8 cellular contexts compared by ENCODE assay signal in genomic region chr20:49657118-49657901, GRCh38. TPM values are rescaled to one million over a fixed set of nuclear protein-coding genes. Genes with fewer than 3 reads are reported as not detected.
DNase-seq lines count a peak whose midpoint lies in the region; ATAC-seq and TF ChIP-seq lines count a peak whose summit lies in the region.
"Had no signal": no experiment of that assay in that cellular context is flagged by ENCODE, and none has a peak within 500 bp of the region (broad histone marks: within the 10 kb centered on the region; RNA-seq: fewer than 3 reads in every experiment).

No MANE protein-coding gene starts in this region.

- no peaks in the 10 kb centered on the region for H3K9me3 ChIP-seq in HUES48 (ENCODE audit: control insufficient read depth, insufficient read depth, low read length)
- H3K9me3 ChIP-seq in body of pancreas: no peaks in the 10 kb centered on the region
- no peaks in the 10 kb centered on the region for H3K9me3 ChIP-seq in right lobe of liver
- no peaks in the 10 kb centered on the region for H3K9me3 ChIP-seq in subcutaneous abdominal adipose tissue (ENCODE audit: control insufficient read depth in 5 of 5, low read length in 5 of 5)

- H3K4me1 ChIP-seq in HUES48 (ENCODE audit: control insufficient read depth, insufficient read depth, low read length) (peaks cover 33% of the 10 kb centered on the region), body of pancreas (peaks cover 45% of the 10 kb centered on the region), right lobe of liver (peaks cover 0 to 59% (median 4%) of the 10 kb centered on the region in 4 donors), subcutaneous abdominal adipose tissue (ENCODE audit: control insufficient read depth in 5 of 5, insufficient read depth in 5 of 5, low read length in 5 of 5) (peaks cover 0 to 49% (median 30%) of the 10 kb centered on the region in 5 donors)

- no peaks in the 10 kb centered on the region for H3K27me3 ChIP-seq in HUES48 (ENCODE audit: control insufficient read depth, insufficient read depth, low read length)
- no peaks in the 10 kb centered on the region for H3K27me3 ChIP-seq in body of pancreas
- H3K27me3 ChIP-seq in right lobe of liver: no peaks in the 10 kb centered on the region
- no peaks in the 10 kb centered on the region for H3K27me3 ChIP-seq in subcutaneous abdominal adipose tissue (ENCODE audit: control insufficient read depth in 5 of 5, insufficient read depth in 4 of 5, low read length in 5 of 5)

- ATAC-seq in body of pancreas: peak; percentile 30
- ATAC-seq in right lobe of liver: peak; percentile 33 to 77 (median 58)
- ATAC-seq in HG03354 (IDR thresholded peaks at IDR 0.05; ENCODE audit: poor library complexity, severe bottlenecking, unreplicated experiment): no peak
- ATAC-seq: stimulated activated memory B cell treated with anti-CD40 and anti-IgM and Interleukin-4, amounts not matched to agents 10 μg/mL and 1 μg/mL and 100 μg/mL, for 72 hours had no signal

- peaks cover 42% of the 10 kb centered on the region for H3K36me3 ChIP-seq in HUES48 (ENCODE audit: control insufficient read depth, insufficient read depth, low read length)
- peaks cover 0 to 18% of the 10 kb centered on the region in 2 donors for H3K36me3 ChIP-seq in body of pancreas (replicated peaks in 1 of 2; ENCODE audit: insufficient read depth in 1 of 2, low read depth in 2 of 2)
- peaks cover 0 to 24% (median 14%) of the 10 kb centered on the region in 4 donors for H3K36me3 ChIP-seq in right lobe of liver
- peaks cover 16 to 31% (median 27%) of the 10 kb centered on the region in 5 donors for H3K36me3 ChIP-seq in subcutaneous abdominal adipose tissue (ENCODE audit: control insufficient read depth in 5 of 5, insufficient read depth in 5 of 5, low read length in 5 of 5)

- H3K9ac ChIP-seq in HUES48 (ENCODE audit: low read depth, low read length): no peak overlapping the region
- H3K9ac ChIP-seq in subcutaneous abdominal adipose tissue (ENCODE audit: low read length in 5 of 5): no peak overlapping the region

- DNase-seq in body of pancreas (peak in 1 of 4 donors; percentile 34), right lobe of liver (no peak), NCI-H1092 treated with DMSO at 0.1 percent for 48 hours (lab: John Stamatoyannopoulos, UW) (no peak), pons (ENCODE audit: low spot score) (no peak)

- 72 to 75% methylated on average over 8 of the region's 8 CpGs for whole genome bisulfite sequencing in body of pancreas, 2 donors
- 49% methylated on average over 8 of the region's 8 CpGs for WGBS in right lobe of liver (ENCODE audit: insufficient coverage, low coverage, low lambda C conversion rate, missing lambda C conversion rate)

- H3K4me3 ChIP-seq in HUES48 (ENCODE audit: low read depth, low read length) (no peak overlapping the region), body of pancreas (no peak overlapping the region), right lobe of liver (no peak overlapping the region), subcutaneous abdominal adipose tissue (ENCODE audit: low read depth in 1 of 5, low read length in 5 of 5) (no peak overlapping the region)

- H3K27ac ChIP-seq in HUES48 (ENCODE audit: low read depth, low read length) (peak overlapping the region; percentile 51), body of pancreas (peak overlapping the region in 3 of 4 donors; percentile 9 to 12 (median 11)), right lobe of liver (peak overlapping the region in 1 of 3 donors; percentile 41), subcutaneous abdominal adipose tissue (ENCODE audit: low read depth, low read length) (peak overlapping the region; percentile 56)

- intact Hi-C loops in body of pancreas (cut with DNase I): no loop called here
- intact Hi-C loops in right lobe of liver (cut with DNase I): no loop called here

- TF ChIP-seq CTCF in body of pancreas (IDR thresholded peaks at IDR 0.05) (no peak), right lobe of liver (IDR thresholded peaks at IDR 0.05) (no peak)

- TF ChIP-seq POLR2A in body of pancreas (IDR thresholded peaks at IDR 0.05): no peak
- no peak for TF ChIP-seq POLR2A in right lobe of liver (IDR thresholded peaks at IDR 0.05)

RNA-seq across cellular contexts. Expression of gene B4GALT5, which starts 56.4 kb away (rescaled TPM):
- total RNA-seq in body of pancreas: 10 to 100 TPM in 1 of 2 donors, 1 to 10 TPM in 1; 9.3 to 12.2 TPM
- 10 to 100 TPM in 5 of 6 experiments, 1 to 10 TPM in 1; 9.5 to 32.6 (median 15.5) TPM for total RNA-seq in right lobe of liver
